Comparison of ENCODE assay signal across 30 cellular contexts in the genomic region with DNA sequence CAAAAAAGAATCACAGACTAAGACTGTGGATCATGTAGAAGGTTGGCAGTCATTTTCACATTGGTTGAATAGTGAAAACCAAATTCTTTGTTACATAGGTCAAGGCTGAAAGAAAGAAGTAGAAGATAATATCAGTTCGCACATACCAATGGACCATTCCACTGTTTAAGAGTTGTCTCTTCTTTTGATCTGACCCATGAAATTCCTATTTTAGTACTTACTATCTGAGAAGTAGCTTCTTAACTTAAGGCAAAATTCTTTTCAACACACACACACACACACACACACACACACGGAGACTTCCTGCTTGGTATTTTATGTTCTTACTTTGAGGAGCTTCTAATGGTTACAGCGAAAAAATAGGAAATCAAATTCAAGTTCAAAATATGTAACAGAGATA.
"Had no signal": no experiment of that assay in that cellular context is flagged by ENCODE, and none has a peak within 500 bp of the region (broad histone marks: within the 10 kb centered on the region; RNA-seq: fewer than 3 reads in every experiment).

No MANE protein-coding gene starts in this region.

- H3K27me3 ChIP-seq: breast epithelium, colonic mucosa, dorsolateral prefrontal cortex, esophagus muscularis mucosa, gastroesophageal sphincter, right lobe of liver, testis, upper lobe of left lung had no signal

- H3K4me1 ChIP-seq: breast epithelium, colonic mucosa, esophagus muscularis mucosa, gastroesophageal sphincter, parathyroid adenoma, testis, upper lobe of left lung had no signal

- H3K36me3 ChIP-seq: breast epithelium, colonic mucosa, esophagus muscularis mucosa, gastroesophageal sphincter, right lobe of liver, upper lobe of left lung had no signal

- H3K36me3 Mint-ChIP-seq: activated naive CD8-positive, alpha-beta T cell; stimulated activated naive B cell treated with anti-CD40 and anti-IgM and Interleukin-4, amounts not matched to agents 10 μg/mL and 1 μg/mL and 100 μg/mL, for 72 hours had no signal

- H3K27ac Mint-ChIP-seq: activated CD4-positive, alpha-beta T cell treated with anti-CD3 and anti-CD28 coated beads for 36 hours; activated naive CD8-positive, alpha-beta T cell; activated T-helper 2 cell treated with anti-CD3 and anti-CD28 coated beads, Interferon-gamma antibody, Interleukin-2, Interleukin-4, amounts not matched to agents 10 μg/mL and 5 μg/mL and 100 μg/mL, durations not matched to agents 14 hours and 24 hours and 36 hours; effector memory CD8-positive, alpha-beta T cell; natural killer cell; stimulated activated naive B cell treated with anti-CD40 and anti-IgM and Interleukin-4, amounts not matched to agents 10 μg/mL and 1 μg/mL and 100 μg/mL, for 72 hours had no signal

- H3K27me3 Mint-ChIP-seq: central memory CD8-positive, alpha-beta T cell; effector memory CD8-positive, alpha-beta T cell; stimulated activated naive B cell treated with anti-CD40 and anti-IgM and Interleukin-4, amounts not matched to agents 10 μg/mL and 1 μg/mL and 100 μg/mL, for 72 hours had no signal

- H3K9me3 Mint-ChIP-seq: activated T-helper 2 cell treated with anti-CD3 and anti-CD28 coated beads, Interferon-gamma antibody, Interleukin-2, Interleukin-4, amounts not matched to agents 10 μg/mL and 5 μg/mL and 100 μg/mL, durations not matched to agents 14 hours and 24 hours and 36 hours; effector memory CD8-positive, alpha-beta T cell; stimulated activated naive B cell treated with anti-CD40 and anti-IgM and Interleukin-4, amounts not matched to agents 10 μg/mL and 1 μg/mL and 100 μg/mL, for 72 hours had no signal

- H3K4me1 Mint-ChIP-seq: activated CD4-positive, alpha-beta T cell treated with anti-CD3 and anti-CD28 coated beads for 36 hours; central memory CD8-positive, alpha-beta T cell; natural killer cell; stimulated activated naive B cell treated with anti-CD40 and anti-IgM and Interleukin-4, amounts not matched to agents 10 μg/mL and 1 μg/mL and 100 μg/mL, for 72 hours had no signal

- H2AFZ ChIP-seq: parathyroid adenoma had no signal

- H3K4me3 ChIP-seq: colonic mucosa, dorsolateral prefrontal cortex, esophagus muscularis mucosa, gastroesophageal sphincter, lung, right lobe of liver, skin epidermis, testis, upper lobe of left lung had no signal

- DNase-seq: activated CD4-positive, alpha-beta T cell treated with anti-CD3 and anti-CD28 coated beads for 36 hours; activated CD4-positive, alpha-beta T cell treated with anti-CD3 and anti-CD28 coated beads, Interleukin-2, amount 50 U/mL, for 48 hours; activated CD8-positive, alpha-beta memory T cell treated with anti-CD3 and anti-CD28 coated beads, Interleukin-2, amount 50 U/mL, for 48 hours; activated naive CD4-positive, alpha-beta T cell; activated T-cell treated with anti-CD3 and anti-CD28 coated beads, Interleukin-2, amount 50 U/mL, for 4 hours; colonic mucosa; dorsolateral prefrontal cortex; effector memory CD8-positive, alpha-beta T cell; head of caudate nucleus; kidney; midbrain; natural killer cell; right lobe of liver; stimulated activated CD4-positive, alpha-beta T cell treated with anti-CD3 and anti-CD28 coated beads, Interleukin-2, amount 100 ng/mL, for 24 hours; stimulated activated naive B cell treated with anti-CD40 and anti-IgM and Interleukin-4, amounts not matched to agents 10 μg/mL and 1 μg/mL and 100 μg/mL, for 72 hours; T-helper 1 cell; T-helper 9 cell; testis; upper lobe of left lung had no signal

- H3K9me3 ChIP-seq: breast epithelium, colonic mucosa, esophagus muscularis mucosa, gastroesophageal sphincter, right lobe of liver, testis, upper lobe of left lung had no signal

- H3K4me3 Mint-ChIP-seq: activated CD4-positive, alpha-beta T cell treated with anti-CD3 and anti-CD28 coated beads for 36 hours; activated naive CD8-positive, alpha-beta T cell; activated T-cell treated with anti-CD3 and anti-CD28 coated beads, Interleukin-2, amount 50 U/mL, for 4 hours; central memory CD8-positive, alpha-beta T cell; effector memory CD8-positive, alpha-beta T cell; natural killer cell; stimulated activated naive B cell treated with anti-CD40 and anti-IgM and Interleukin-4, amounts not matched to agents 10 μg/mL and 1 μg/mL and 100 μg/mL, for 72 hours had no signal

- FAIRE-seq: endothelial cell of umbilical vein, kidney had no signal

- ATAC-seq: activated CD4-positive, alpha-beta T cell treated with anti-CD3 and anti-CD28 coated beads for 36 hours; activated T-cell treated with anti-CD3 and anti-CD28 coated beads, Interleukin-2, amount 50 U/mL, for 4 hours; effector memory CD8-positive, alpha-beta T cell; gastroesophageal sphincter; left lobe of liver; natural killer cell; right lobe of liver; stimulated activated naive B cell treated with anti-CD40 and anti-IgM and Interleukin-4, amounts not matched to agents 10 μg/mL and 1 μg/mL and 100 μg/mL, for 72 hours had no signal
